In the genomic region with DNA sequence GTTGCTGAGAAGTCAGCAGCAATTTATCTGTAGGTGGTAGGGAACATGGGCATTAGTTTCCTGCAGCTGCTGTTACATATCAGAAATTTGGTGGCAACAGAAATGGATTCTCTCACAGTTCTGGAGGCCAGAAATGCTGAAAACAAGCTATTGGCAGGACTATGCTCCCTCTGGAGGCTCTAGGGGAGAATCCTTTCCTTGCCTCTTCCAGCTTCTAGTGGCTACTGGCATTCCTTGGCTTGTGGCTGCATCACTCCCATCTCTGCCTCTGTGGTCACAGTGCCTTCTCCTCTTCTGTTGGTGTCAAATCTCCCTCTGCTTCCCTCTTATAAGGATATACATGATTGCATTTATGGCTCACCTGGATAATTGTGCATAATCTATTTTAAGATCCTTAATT, we compare ENCODE assay signal across 28 cellular contexts.
"Had no signal": no experiment of that assay in that cellular context is flagged by ENCODE, and none has a peak within 500 bp of the region (broad histone marks: within the 10 kb centered on the region; RNA-seq: fewer than 3 reads in every experiment).

No MANE protein-coding gene starts in this region.

- H3K4me3 ChIP-seq: coronary artery, dorsolateral prefrontal cortex had no signal

- H3K27ac ChIP-seq: brain microvascular endothelial cell, coronary artery, dorsolateral prefrontal cortex had no signal

- H3K4me3 Mint-ChIP-seq: activated CD4-positive, alpha-beta memory T cell treated with anti-CD3 and anti-CD28 coated beads for 36 hours; activated CD4-positive, alpha-beta T cell treated with anti-CD3 and anti-CD28 coated beads for 36 hours; activated CD4-positive, alpha-beta T cell treated with anti-CD3 and anti-CD28 coated beads, Interleukin-2, amount 10 ng/mL, durations not matched to agents 24 days and 14 days; activated CD8-positive, alpha-beta memory T cell treated with anti-CD3 and anti-CD28 coated beads, Interleukin-2, amount 10 ng/mL, durations not matched to agents 7 days and 5 days; activated CD8-positive, alpha-beta T cell treated with anti-CD3 and anti-CD28 coated beads, Interleukin-2, amount 10 ng/mL, durations not matched to agents 7 days and 5 days; activated naive CD8-positive, alpha-beta T cell; activated T-cell treated with anti-CD3 and anti-CD28 coated beads, Interleukin-2, amount 50 U/mL, for 24 hours; activated T-cell treated with anti-CD3 and anti-CD28 coated beads, Interleukin-2, amount 50 U/mL, for 72 hours; activated T-helper 17 cell treated with anti-CD3 and anti-CD28 coated beads, Interleukin-2, amount 50 U/mL, for 72 hours; central memory CD8-positive, alpha-beta T cell; dendritic cell treated with granulocyte-macrophage colony-stimulating factor and Interleukin-4, amounts not matched to agents 40 ng/mL and 50 ng/mL, for 4 days; endodermal cell had no signal

- H3K27me3 ChIP-seq: brain microvascular endothelial cell had no signal

- ATAC-seq: activated CD4-positive, alpha-beta T cell treated with anti-CD3 and anti-CD28 coated beads for 36 hours; activated CD8-positive, alpha-beta memory T cell treated with anti-CD3 and anti-CD28 coated beads, Interleukin-2, amount 10 ng/mL, durations not matched to agents 7 days and 5 days; activated CD8-positive, alpha-beta T cell treated with anti-CD3 and anti-CD28 coated beads, Interleukin-2, amount 10 ng/mL, durations not matched to agents 7 days and 5 days; activated T-cell treated with anti-CD3 and anti-CD28 coated beads, Interleukin-2, amount 50 U/mL, for 72 hours; activated T-helper 17 cell treated with anti-CD3 and anti-CD28 coated beads, Interleukin-2, amount 50 U/mL, for 72 hours had no signal

- DNase-seq: activated CD4-positive, alpha-beta memory T cell treated with anti-CD3 and anti-CD28 coated beads for 36 hours; activated CD4-positive, alpha-beta T cell treated with anti-CD3 and anti-CD28 coated beads for 36 hours; activated CD4-positive, alpha-beta T cell treated with anti-CD3 and anti-CD28 coated beads, Interleukin-2, amount 10 ng/mL, durations not matched to agents 24 days and 14 days; activated CD4-positive, CD25-positive, alpha-beta regulatory T cell; activated CD4-positive, CD25-positive, alpha-beta regulatory T cell treated with anti-CD3 and anti-CD28 coated beads, Interleukin-2, amount 50 U/mL, for 72 hours; activated CD8-positive, alpha-beta memory T cell treated with anti-CD3 and anti-CD28 coated beads, Interleukin-2, amount 10 ng/mL, durations not matched to agents 7 days and 5 days; activated CD8-positive, alpha-beta memory T cell treated with anti-CD3 and anti-CD28 coated beads, Interleukin-2, amount 50 U/mL, for 4 hours; activated CD8-positive, alpha-beta T cell treated with anti-CD3 and anti-CD28 coated beads, Interleukin-2, amount 10 ng/mL, durations not matched to agents 7 days and 5 days; activated effector memory CD4-positive, alpha-beta T cell treated with Interleukin-2 at 50 U/mL for 16 hours; activated gamma-delta T cell treated with Interleukin-2 at 50 U/mL for 16 hours; activated naive CD4-positive, alpha-beta T cell treated with anti-CD3 and anti-CD28 coated beads, Interleukin-2, amount 50 U/mL, for 16 hours; activated naive CD4-positive, alpha-beta T cell treated with Interleukin-2 at 50 U/mL for 16 hours; activated T-cell treated with anti-CD3 and anti-CD28 coated beads for 4 hours; activated T-cell treated with anti-CD3 and anti-CD28 coated beads, Interleukin-2, amount 50 U/mL, for 24 hours; activated T-cell treated with anti-CD3 and anti-CD28 coated beads, Interleukin-2, amount 50 U/mL, for 72 hours; amniotic stem cell; anterior cingulate cortex; brain microvascular endothelial cell; dorsolateral prefrontal cortex; effector memory CD4-positive, alpha-beta T cell; endodermal cell; foreskin fibroblast; head of caudate nucleus had no signal

- H3K36me3 ChIP-seq: brain microvascular endothelial cell had no signal

- H3K9me3 Mint-ChIP-seq: activated CD4-positive, alpha-beta memory T cell treated with anti-CD3 and anti-CD28 coated beads for 36 hours; activated T-cell treated with anti-CD3 and anti-CD28 coated beads, Interleukin-2, amount 50 U/mL, for 24 hours; activated T-helper 17 cell treated with anti-CD3 and anti-CD28 coated beads, Interleukin-2, amount 50 U/mL, for 72 hours; central memory CD8-positive, alpha-beta T cell had no signal

- H3K27me3 Mint-ChIP-seq: activated CD4-positive, alpha-beta T cell treated with anti-CD3 and anti-CD28 coated beads, Interleukin-2, amount 10 ng/mL, durations not matched to agents 24 days and 14 days; activated T-helper 17 cell treated with anti-CD3 and anti-CD28 coated beads, Interleukin-2, amount 50 U/mL, for 72 hours had no signal

- H3K27ac Mint-ChIP-seq: activated CD4-positive, alpha-beta memory T cell treated with anti-CD3 and anti-CD28 coated beads for 36 hours; activated CD4-positive, alpha-beta T cell treated with anti-CD3 and anti-CD28 coated beads for 36 hours; activated CD4-positive, alpha-beta T cell treated with anti-CD3 and anti-CD28 coated beads, Interleukin-2, amount 10 ng/mL, durations not matched to agents 24 days and 14 days; activated CD8-positive, alpha-beta memory T cell treated with anti-CD3 and anti-CD28 coated beads, Interleukin-2, amount 10 ng/mL, durations not matched to agents 7 days and 5 days; activated CD8-positive, alpha-beta T cell treated with anti-CD3 and anti-CD28 coated beads, Interleukin-2, amount 10 ng/mL, durations not matched to agents 7 days and 5 days; activated naive CD8-positive, alpha-beta T cell; activated T-cell treated with anti-CD3 and anti-CD28 coated beads, Interleukin-2, amount 50 U/mL, for 24 hours; activated T-cell treated with anti-CD3 and anti-CD28 coated beads, Interleukin-2, amount 50 U/mL, for 72 hours; activated T-helper 17 cell treated with anti-CD3 and anti-CD28 coated beads, Interleukin-2, amount 50 U/mL, for 72 hours; dendritic cell treated with granulocyte-macrophage colony-stimulating factor and Interleukin-4, amounts not matched to agents 40 ng/mL and 50 ng/mL, for 4 days; endodermal cell had no signal
